8 cellular contexts compared by ENCODE assay signal in the genomic region with DNA sequence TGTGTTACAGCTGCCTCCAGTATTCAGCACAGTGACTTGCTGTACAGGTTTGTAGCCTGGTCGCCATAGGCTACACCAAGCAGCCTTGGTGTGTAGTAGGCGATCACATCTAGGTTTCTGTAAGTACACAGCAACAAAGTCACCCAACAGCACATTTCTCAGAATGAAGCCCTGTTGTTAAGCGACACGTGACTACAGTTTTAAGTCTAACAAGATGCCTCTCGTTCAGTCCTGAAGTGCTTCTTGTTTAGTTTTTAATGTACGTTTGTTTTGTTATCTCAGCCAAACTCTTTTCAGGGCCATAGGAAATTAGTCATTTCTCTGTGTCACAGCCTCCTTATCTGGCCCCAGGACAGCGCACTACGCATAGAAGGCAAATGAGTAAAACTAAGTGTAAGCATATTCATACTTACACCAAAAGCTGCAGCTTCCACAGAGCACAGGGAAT. TPM values are rescaled to one million over a fixed set of nuclear protein-coding genes. Genes with fewer than 3 reads are reported as not detected.
DNase-seq lines count a peak whose midpoint lies in the region; ATAC-seq and TF ChIP-seq lines count a peak whose summit lies in the region.

No MANE protein-coding gene starts in this region.

- DNase-seq in GM04504 (ENCODE audit: low read depth) (peak; percentile 28), activated B cell treated with CpG ODN at 0.5 μM for 24 hours (no peak), fibroblast of pulmonary artery (ENCODE audit: low read depth) (peak; percentile 85), stromal cell of bone marrow (ENCODE audit: low read depth) (peak; percentile 43), amygdala (lab: John Stamatoyannopoulos, UW) (no peak), NCI-H345 (lab: John Stamatoyannopoulos, UW) (no peak), SKM-1 treated with dmso at 0.1 percent for 144 hours (lab: John Stamatoyannopoulos, UW; ENCODE audit: unreplicated experiment) (no peak)

- CTCF ChIA-PET in activated B cell treated with CpG ODN at 0.5 μM for 24 hours (lab: Charles Lee): interaction anchor here (0.9 kb wide), 1 partner anchor 88 kb away, joined by 3 read pairs; no protein-coding TSS in a partner anchor

- H3K36me3 Mint-ChIP-seq in activated B cell treated with CpG ODN at 0.5 μM for 24 hours (ENCODE audit: low read depth): peaks cover 42% of the 10 kb centered on the region

- H3K9me3 Mint-ChIP-seq in activated B cell treated with CpG ODN at 0.5 μM for 24 hours: no peaks in the 10 kb centered on the region

- POLR2A ChIA-PET in activated B cell treated with CpG ODN at 0.5 μM for 24 hours (lab: Charles Lee): interaction anchor here (0.6 to 2.5 kb wide), 8 partner anchors 9 to 180 kb away, joined by 4 to 17 read pairs (median 6); partner anchors contain the start of gene GPR183

- no peak overlapping the region for H3K4me3 ChIP-seq in fibroblast of pulmonary artery (replicated peaks; ENCODE audit: low read depth, low read length)

- H3K4me3 Mint-ChIP-seq in activated B cell treated with CpG ODN at 0.5 μM for 24 hours: peak overlapping the region; percentile 70

- ATAC-seq in HG02623 (IDR thresholded peaks at IDR 0.05; ENCODE audit: unreplicated experiment) (peak; percentile 30), activated B cell treated with CpG ODN at 0.5 μM for 24 hours (ENCODE audit: low read depth) (peak; percentile 20)

- TF ChIP-seq CTCF in activated B cell treated with CpG ODN at 0.5 μM for 24 hours (IDR thresholded peaks at IDR 0.05) (no peak), fibroblast of pulmonary artery (IDR thresholded peaks at IDR 0.05; ENCODE audit: low read length, missing control alignments) (no peak)

- H3K27me3 Mint-ChIP-seq in activated B cell treated with CpG ODN at 0.5 μM for 24 hours: no peaks in the 10 kb centered on the region

- peak overlapping the region; percentile 94 for H3K27ac Mint-ChIP-seq in activated B cell treated with CpG ODN at 0.5 μM for 24 hours

- peaks cover 95% of the 10 kb centered on the region for H3K4me1 Mint-ChIP-seq in activated B cell treated with CpG ODN at 0.5 μM for 24 hours

- intact Hi-C loops in activated B cell treated with CpG ODN at 0.5 μM for 24 hours (cut with micrococcal nuclease): loop anchor here (5.0 kb wide), 1 partner anchor 155 kb away; the partner anchor contains the start of gene UBAC2

RNA-seq across cellular contexts. Expression of gene GPR183, which starts 50.0 kb away (rescaled TPM):
- 84.5 and 86.4 TPM in 2 replicates for total RNA-seq in activated B cell treated with CpG ODN at 0.5 μM for 24 hours

Comparison
In these comparisons a context has a peak if more than half of its experiments do, and no peak if none do; other contexts are left out.
1. DNase-seq: peak in GM04504 (single experiment), fibroblast of pulmonary artery (single experiment) and stromal cell of bone marrow (single experiment); none in activated B cell treated with CpG ODN at 0.5 μM for 24 hours (single experiment), amygdala (0 of 56), NCI-H345 (single experiment) and SKM-1 treated with dmso at 0.1 percent for 144 hours (single experiment).